In genomic region chr1:203793561-203793960, GRCh38 we compare ENCODE assay signal across 2 cellular contexts. TPM values are rescaled to one million over a fixed set of nuclear protein-coding genes. Genes with fewer than 3 reads are reported as not detected.
"Had no signal": no experiment of that assay in that cellular context is flagged by ENCODE, and none has a peak within 500 bp of the region (broad histone marks: within the 10 kb centered on the region; RNA-seq: fewer than 3 reads in every experiment).

No MANE protein-coding gene starts in this region.

RNA-seq across cellular contexts. Expression of gene LAX1, which starts 28.6 kb away (rescaled TPM):
- total RNA-seq: kidney epithelial cell, lung microvascular endothelial cell had no signal
